9 cellular contexts compared by ENCODE assay signal in genomic region chr11:118957968-118958367, GRCh38. TPM values are rescaled to one million over a fixed set of nuclear protein-coding genes. Genes with fewer than 3 reads are reported as not detected.
"Had no signal": no experiment of that assay in that cellular context is flagged by ENCODE, and none has a peak within 500 bp of the region (broad histone marks: within the 10 kb centered on the region; RNA-seq: fewer than 3 reads in every experiment).

No MANE protein-coding gene starts in this region.

- ATAC-seq: GM23338, HCT116 had no signal

- H3K36me3 ChIP-seq: HAP-1 had no signal

- H3K9me3 ChIP-seq: HAP-1 had no signal

- FAIRE-seq: H1, H54, HTR-8/SVneo had no signal

- H3K4me1 ChIP-seq: HAP-1 had no signal

- H3K4me3 ChIP-seq: GM23338, HAP-1 had no signal

- H3K4me3 Mint-ChIP-seq: GM23338, IgD-negative memory B cell had no signal

- H3K9me3 Mint-ChIP-seq: GM23338, IgD-negative memory B cell had no signal

- H2AFZ ChIP-seq: GM23338 had no signal

- DNase-seq: KBM-7 had no signal

- H3K4me2 ChIP-seq: GM23338 had no signal

- H3K27ac Mint-ChIP-seq: GM23338, IgD-negative memory B cell had no signal

RNA-seq across cellular contexts. Expression of gene UPK2, which starts 1.9 kb away (rescaled TPM):
- total RNA-seq: GM23338, H1, HT-29 had no signal
- polyA plus RNA-seq: IgD-negative memory B cell had no signal

RNA-seq across cellular contexts. Expression of gene FOXR1, which starts 13.6 kb away (rescaled TPM):
- total RNA-seq: GM23338, H1, HT-29 had no signal
- polyA plus RNA-seq: GM23338, H1, IgD-negative memory B cell had no signal
